21 cellular contexts compared by ENCODE assay signal in genomic region chr5:41832430-41832829, GRCh38. TPM values are rescaled to one million over a fixed set of nuclear protein-coding genes. Genes with fewer than 3 reads are reported as not detected.
DNase-seq lines count a peak whose midpoint lies in the region; ATAC-seq, FAIRE-seq and TF ChIP-seq lines count a peak whose summit lies in the region.
"Had no signal": no experiment of that assay in that cellular context is flagged by ENCODE, and none has a peak within 500 bp of the region (broad histone marks: within the 10 kb centered on the region; RNA-seq: fewer than 3 reads in every experiment).

No MANE protein-coding gene starts in this region.

- H3K4me1 Mint-ChIP-seq in nephron progenitor cell = peaks cover 13% of the 10 kb centered on the region

- H3K27me3 Mint-ChIP-seq in nephron progenitor cell (ENCODE audit: low read depth, poor library complexity) = no peaks in the 10 kb centered on the region

- H3K9me3 Mint-ChIP-seq in nephron progenitor cell = no peaks in the 10 kb centered on the region
- H3K9me3 Mint-ChIP-seq: CD8-positive, alpha-beta T cell had no signal

- BruUV-seq in GM12878 (replicated peaks; lab: Mats Ljungman, UMichigan) = no TSS peak

- H3K4me1 ChIP-seq in GM12878 (ENCODE audit: control insufficient read depth, insufficient read depth, low read length) = no peaks in the 10 kb centered on the region
- no peaks in the 10 kb centered on the region for H3K4me1 ChIP-seq in spleen
- H3K4me1 ChIP-seq: BLaER1, Peyer's patch had no signal

- SMC1A ChIA-PET in GM12878 (lab: Charles Lee; ENCODE audit: uncharacterized antibody, unreplicated experiment) = no interaction called here

- H3K27ac ChIP-seq in GM12878 (ENCODE audit: control insufficient read depth, insufficient read depth) = no peak overlapping the region
- no peak overlapping the region for H3K27ac ChIP-seq in RWPE1
- H3K27ac ChIP-seq in spleen = no peak overlapping the region
- H3K27ac ChIP-seq: BLaER1, Peyer's patch, SJSA1 had no signal

- H3K9ac ChIP-seq in GM12878 (ENCODE audit: control insufficient read depth, insufficient read depth, low read length) = no peak overlapping the region
- H3K9ac ChIP-seq: BLaER1 had no signal

- peaks cover 44% of the 10 kb centered on the region for H3K36me3 Mint-ChIP-seq in nephron progenitor cell (ENCODE audit: low read depth)

- no peak overlapping the region for H3K4me3 ChIP-seq in GM12878
- H3K4me3 ChIP-seq in spleen = no peak overlapping the region
- H3K4me3 ChIP-seq: BLaER1, Peyer's patch, SJSA1 had no signal

- TF ChIP-seq EP300 in GM12878 (IDR thresholded peaks at IDR 0.05; ENCODE audit: borderline replicate concordance in 1 of 2, control insufficient read depth in 1 of 2, low read depth in 2 of 2, low read length in 2 of 2) = no peak

- H2AFZ ChIP-seq in GM12878 (ENCODE audit: control insufficient read depth, low read depth, low read length) = no peak overlapping the region

- TF ChIP-seq RAD21 in GM12878 (IDR thresholded peaks at IDR 0.05; ENCODE audit: insufficient read depth, low read depth, low read length) = no peak

- TF ChIP-seq POLR2A in H54 (IDR thresholded peaks at IDR 0.05; ENCODE audit: low read depth, low read length) = no peak
- TF ChIP-seq POLR2A in GM12878 (IDR thresholded peaks at IDR 0.05; ENCODE audit: low read depth, low read length) = no peak
- no peak for TF ChIP-seq POLR2A in spleen (IDR thresholded peaks at IDR 0.05)

- no peaks in the 10 kb centered on the region for H3K27me3 ChIP-seq in GM12878 (replicated peaks in 1 of 2; ENCODE audit: control insufficient read depth in 2 of 2, insufficient read depth in 2 of 2, low read length in 1 of 2)
- no peaks in the 10 kb centered on the region for H3K27me3 ChIP-seq in spleen (replicated peaks in 1 of 7)
- H3K27me3 ChIP-seq: BLaER1, Peyer's patch, SJSA1 had no signal

- H3K36me3 ChIP-seq in GM12878 (ENCODE audit: control insufficient read depth in 2 of 2, insufficient read depth in 2 of 2, low read length in 1 of 2) = peaks cover 3 to 5% of the 10 kb centered on the region in 2 experiments; a peak in 3 of 4 replicates
- H3K36me3 ChIP-seq in spleen = peaks cover 0 to 72% (median 15%) of the 10 kb centered on the region in 6 donors

- H3K4me3 Mint-ChIP-seq in nephron progenitor cell = no peak overlapping the region
- H3K4me3 Mint-ChIP-seq: CD8-positive, alpha-beta T cell had no signal

- FAIRE-seq in H54 (lab: Jason Lieb, UNC) = peak; percentile 20
- peak; percentile 71 for FAIRE-seq in GM12878 (lab: Jason Lieb, UNC)
- FAIRE-seq: G401.6 had no signal

- H3K79me2 ChIP-seq in GM12878 (ENCODE audit: control insufficient read depth, insufficient read depth, low read length) = no peaks in the 10 kb centered on the region

- H3K9me3 ChIP-seq in GM12878 (replicated peaks; ENCODE audit: control insufficient read depth, insufficient read depth, low read length) (no peaks in the 10 kb centered on the region), spleen (no peaks in the 10 kb centered on the region)
- H3K9me3 ChIP-seq: BLaER1, Peyer's patch, SJSA1 had no signal

- intact Hi-C loops in GM12878 (cut with micrococcal nuclease; ENCODE audit: unreplicated experiment) (no loop called here), spleen (cut with DNase I; ENCODE audit: low total_unique reads) (no loop called here)

- no peak overlapping the region for H3K4me2 ChIP-seq in GM12878 (ENCODE audit: control insufficient read depth, insufficient read depth)
- H3K4me2 ChIP-seq: BLaER1 had no signal

- POLR2A ChIA-PET in GM12878 (lab: Charles Lee) (no interaction called here), RWPE1 (lab: Yijun Ruan, JAX; ENCODE audit: low non-redundant PET) (no interaction called here)

- no peaks in the 10 kb centered on the region for H4K20me1 ChIP-seq in GM12878 (ENCODE audit: control insufficient read depth, insufficient read depth)
- H4K20me1 ChIP-seq: BLaER1 had no signal

- ATAC-seq in GM12878 = no peak
- ATAC-seq: CD8-positive, alpha-beta T cell; Right ventricle myocardium inferior had no signal

- H3K27ac Mint-ChIP-seq in nephron progenitor cell = peak overlapping the region; percentile 77
- H3K27ac Mint-ChIP-seq: CD8-positive, alpha-beta T cell had no signal

- RAD21 ChIA-PET in GM12878 (lab: Charles Lee; ENCODE audit: unreplicated experiment) = no interaction called here

- in situ Hi-C loops in GM12878 (cut with MboI) = loop anchor here (25.0 kb wide), 1 partner anchor 545 kb away; no protein-coding TSS in a partner anchor

- DNase-seq in H54 (ENCODE audit: insufficient read length, low spot score) (no peak), GM12878 (ENCODE audit: low read depth, low spot score) (no peak), nephron progenitor cell (no peak), RWPE1 (ENCODE audit: low spot score) (no peak), OCI-M2 (lab: John Stamatoyannopoulos, UW; ENCODE audit: unreplicated experiment) (no peak), NCI-H2227 treated with DMSO at 0.1 percent for 48 hours (lab: John Stamatoyannopoulos, UW) (no peak), spleen (no peak)
- DNase-seq: CD8-positive, alpha-beta T cell; KG1; NCI-H1092; NCI-H1436 treated with DMSO at 0.1 percent for 48 hours; NCI-H1930; NCI-H226; NCI-H524; NCI-H774; NK-92 treated with Interleukin-12 subunit alpha and Interleukin-12 subunit beta, amount 100 ng/mL, for 24 hours; Peyer's patch had no signal

- CTCF ChIA-PET in GM12878 (lab: Yijun Ruan, JAX) (interaction anchor here (1.0 kb wide), 1 partner anchor 9 kb away, joined by 7 read pairs; no protein-coding TSS in a partner anchor), RWPE1 (lab: Yijun Ruan, JAX) (interaction anchor here (0.6 kb wide), 1 partner anchor 205 kb away, joined by 3 read pairs; no protein-coding TSS in a partner anchor)

- TF ChIP-seq CTCF in GM12878 (IDR thresholded peaks at IDR 0.05 in 2 of 3, conservative IDR thresholded peaks at IDR 0.05 in 1 of 3; ENCODE audit: control insufficient read depth in 2 of 3, extremely low read depth in 1 of 3, insufficient read depth in 1 of 3, low read depth in 3 of 3, low read length in 3 of 3) = no peak
- no peak for TF ChIP-seq CTCF in nephron progenitor cell (IDR thresholded peaks at IDR 0.05)
- TF ChIP-seq CTCF in RWPE1 (conservative IDR thresholded peaks at IDR 0.05; ENCODE audit: low read depth) = no peak
- no peak for TF ChIP-seq CTCF in spleen (IDR thresholded peaks at IDR 0.05 in 8 of 11, conservative IDR thresholded peaks at IDR 0.05 in 3 of 11)

- 97% methylated on average over 3 of the region's 3 CpGs for WGBS in GM12878 (ENCODE audit: insufficient coverage, insufficient replicate concordance, low lambda C conversion rate, missing lambda C conversion rate)
- 90 to 96% (median 93%) methylated on average over 3 of the region's 3 CpGs for WGBS in spleen, 5 donors

TF ChIP-seq in GM12878, 131 proteins besides CTCF, POLR2A, EP300 and RAD21:
- no peak for TF ChIP-seq ZBED1 (IDR thresholded peaks at IDR 0.05; ENCODE audit: borderline replicate concordance)
- TF ChIP-seq CHD2 (IDR thresholded peaks at IDR 0.05; ENCODE audit: borderline replicate concordance, low read depth, low read length) = no peak
- no peak for TF ChIP-seq SMC3 (IDR thresholded peaks at IDR 0.05; ENCODE audit: borderline replicate concordance, low read length)
- no peak for TF ChIP-seq PAX8 (IDR thresholded peaks at IDR 0.05)

RNA-seq across cellular contexts. Expression of gene OXCT1, which starts 37.8 kb away (rescaled TPM):
- 33.6 and 40.7 TPM in 2 replicates for total RNA-seq in GM12878 (2013; cell fraction: nucleolus; rRNA removed)
- total RNA-seq in GM12878 (2014; rRNA removed) (50.0 and 63.2 TPM in 2 replicates), GM12878 (2014; rRNA removed; fragmentation: Illumina TruSeq; extraction: Trizol) (94.7 and 95.8 TPM in 2 replicates), GM12878 (2021) (68.4 and 71.1 TPM in 2 replicates), spleen (10 to 100 TPM; 11.0 to 16.7 (median 14.2) TPM)
- polyA plus RNA-seq in GM12878 (2011; ENCODE audit: low read depth) = 28.3 TPM
- polyA plus RNA-seq in GM12878 (2011; rRNA removed) (62.9 and 91.8 TPM in 2 replicates), GM12878 (2014; fragmentation: Illumina TruSeq; extraction: Trizol) (101 and 129 TPM in 2 replicates), GM12878 (2014; fragmentation: Nextera tagmentation; extraction: Ambion mirVana) (10 to 100 TPM; 46.9 to 61.3 TPM), GM12878 (2014; rRNA removed) (61.5 and 72.5 TPM in 2 replicates), GM12878 (2016; fragmentation: Nextera tagmentation; extraction: Ambion mirVana) (100 to 1,000 TPM in 1 of 2 experiments, 10 to 100 TPM in 1; 96.1 to 103 TPM), spleen (10 to 100 TPM in 2 of 3 donors, 1 to 10 TPM in 1; 7.0 to 11.9 (median 10.1) TPM)
- polyA plus RNA-seq in GM12878 (2011; cell fraction: cytosol; rRNA removed) = 22.9 and 24.3 TPM in 2 replicates
- polyA plus RNA-seq in GM12878 (2011; cell fraction: nucleus; rRNA removed) = 34.5 and 49.2 TPM in 2 replicates
- polyA plus RNA-seq in GM12878 (2012) = 43.7 and 46.5 TPM in 2 replicates
- polyA minus RNA-seq in GM12878 (2011; rRNA and poly(A)+ RNA removed) = 34.4 and 56.9 TPM in 2 replicates
- 16.0 and 22.2 TPM in 2 replicates for polyA minus RNA-seq in GM12878 (2011; cell fraction: cytosol; rRNA and poly(A)+ RNA removed)
- polyA minus RNA-seq in GM12878 (2011; cell fraction: nucleus; rRNA and poly(A)+ RNA removed) = 25.8 and 40.1 TPM in 2 replicates
